19 cellular contexts compared by ENCODE assay signal in the genomic region with DNA sequence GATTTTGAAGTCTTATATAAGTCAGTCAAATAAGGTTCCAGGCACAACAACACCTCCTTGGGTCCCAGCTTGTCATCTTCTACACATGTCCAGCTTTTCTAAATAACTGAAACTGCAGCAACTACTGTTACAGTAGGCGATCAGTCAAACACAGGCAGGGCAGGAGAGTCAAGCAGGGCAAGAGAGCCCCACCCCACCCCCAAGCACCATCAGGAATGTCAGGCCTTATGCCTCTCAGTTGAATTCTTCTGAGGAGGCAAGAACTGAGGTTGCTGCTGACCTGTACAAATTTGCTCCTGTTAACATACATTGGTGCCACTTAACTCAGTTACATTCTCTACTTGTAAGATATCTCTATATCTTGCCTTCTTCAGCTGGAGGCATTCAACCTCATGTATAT.
DNase-seq lines count a peak whose midpoint lies in the region; ATAC-seq and TF ChIP-seq lines count a peak whose summit lies in the region.
"Had no signal": no experiment of that assay in that cellular context is flagged by ENCODE, and none has a peak within 500 bp of the region (broad histone marks: within the 10 kb centered on the region; RNA-seq: fewer than 3 reads in every experiment).

No MANE protein-coding gene starts in this region.

- no peak overlapping the region for H2BK120ac ChIP-seq in mesendoderm (ENCODE audit: low read depth, low read length)

- ATAC-seq in DND-41 (ENCODE audit: insufficient read depth, low read depth), result peak; percentile 35; the same call in 1 of the 3 replicates
- no peak for ATAC-seq in HG02938 (IDR thresholded peaks at IDR 0.05; ENCODE audit: unreplicated experiment)

- no peaks in the 10 kb centered on the region for H4K20me1 ChIP-seq in DND-41 (ENCODE audit: insufficient read depth, low read length)
- H4K20me1 ChIP-seq: BLaER1 treated with 17β-estradiol and CSF1 and Interleukin-3, amounts not matched to agents 10 nM and 100 nM had no signal

- no peak overlapping the region for H3K9ac ChIP-seq in DND-41 (ENCODE audit: low read depth, low read length)
- H3K9ac ChIP-seq in mesendoderm (ENCODE audit: low read length), result no peak overlapping the region
- H3K9ac ChIP-seq: BLaER1 treated with 17β-estradiol and CSF1 and Interleukin-3, amounts not matched to agents 10 nM and 100 nM had no signal

- no peaks in the 10 kb centered on the region for H3K79me1 ChIP-seq in mesendoderm (ENCODE audit: low read length)

- H3K27me3 ChIP-seq in DND-41 (ENCODE audit: insufficient read depth, low read length, poor library complexity) (no peaks in the 10 kb centered on the region), mesendoderm (ENCODE audit: insufficient read depth, low read length, poor library complexity) (no peaks in the 10 kb centered on the region)
- H3K27me3 ChIP-seq: BLaER1 treated with 17β-estradiol and CSF1 and Interleukin-3, amounts not matched to agents 10 nM and 100 nM; Peyer's patch had no signal

- H2BK5ac ChIP-seq in mesendoderm (ENCODE audit: low read length), result no peak overlapping the region

- H4K8ac ChIP-seq in mesendoderm (ENCODE audit: low read depth, low read length), result no peak overlapping the region

- H3K4me3 ChIP-seq in DND-41 (ENCODE audit: low read depth in 1 of 2, low read length in 2 of 2), result no peak overlapping the region
- H3K4me3 ChIP-seq in mesendoderm (ENCODE audit: low read length), result no peak overlapping the region
- H3K4me3 ChIP-seq: BLaER1 treated with 17β-estradiol and CSF1 and Interleukin-3, amounts not matched to agents 10 nM and 100 nM; Peyer's patch had no signal

- peak overlapping the region; percentile 49 for H2AFZ ChIP-seq in DND-41 (ENCODE audit: low read depth, low read length)

- no peak overlapping the region for H2BK15ac ChIP-seq in mesendoderm (replicated peaks; ENCODE audit: low read depth)

- H3K79me2 ChIP-seq in DND-41 (ENCODE audit: insufficient read depth, low read length) (no peaks in the 10 kb centered on the region), mesendoderm (ENCODE audit: control insufficient read depth, insufficient read depth, low read length) (no peaks in the 10 kb centered on the region)

- H3K4me2 ChIP-seq in DND-41 (ENCODE audit: insufficient read depth, low read length) (no peak overlapping the region), mesendoderm (ENCODE audit: low read length) (no peak overlapping the region)

- no peak overlapping the region for H3K56ac ChIP-seq in mesendoderm (ENCODE audit: low read length)

- no peak overlapping the region for H3K23ac ChIP-seq in mesendoderm (ENCODE audit: low read length)

- no peak overlapping the region for H2AK5ac ChIP-seq in mesendoderm (ENCODE audit: low read length)

- no peak overlapping the region for H3K4ac ChIP-seq in mesendoderm (ENCODE audit: low read depth, low read length)

- no peak for TF ChIP-seq CTCF in DND-41 (IDR thresholded peaks at IDR 0.05; ENCODE audit: borderline replicate concordance, extremely low read depth, low read length, poor library complexity, severe bottlenecking)

- WGBS in mesendoderm (ENCODE audit: extremely low coverage, insufficient coverage, low lambda C conversion rate), result no CpG with 5 or more reads among the region's 1 CpG

- H3K27ac ChIP-seq in DND-41 (ENCODE audit: low read length) (peak overlapping the region; percentile 6), mesendoderm (ENCODE audit: low read depth, low read length) (no peak overlapping the region)
- H3K27ac ChIP-seq: 22Rv1; BLaER1 treated with 17β-estradiol and CSF1 and Interleukin-3, amounts not matched to agents 10 nM and 100 nM; Peyer's patch had no signal

- H3K9me3 ChIP-seq in DND-41 (ENCODE audit: insufficient read depth, low read length, severe bottlenecking), result peaks cover 23% of the 10 kb centered on the region
- H3K9me3 ChIP-seq: Peyer's patch had no signal

- DNase-seq in DMS53 (lab: John Stamatoyannopoulos, UW) (peak; percentile 41), DMS53 treated with DMSO at 0.1 percent for 48 hours (lab: John Stamatoyannopoulos, UW; ENCODE audit: unreplicated experiment) (no peak), DND-41 (no peak), RPMI8226 (peak; percentile 55), mesendoderm (peak; percentile 18), SIG-M5 treated with dmso at 0.1 percent for 504 hours (lab: John Stamatoyannopoulos, UW; ENCODE audit: unreplicated experiment) (no peak)
- no peak for DNase-seq in stimulated activated CD4-positive, alpha-beta T cell treated with anti-CD3 and anti-CD28 coated beads, Interleukin-4, amount 100 ng/mL, for 24 hours
- DNase-seq: ACHN; CD4-positive, alpha-beta memory T cell; GF-D8; GOT3; Kasumi-1; NCI-H1417 treated with DMSO at 0.1 percent for 48 hours; NCI-H526 treated with DMSO at 0.1 percent for 48 hours; NK-92 treated with Interleukin-12 subunit alpha and Interleukin-12 subunit beta, amount 100 ng/mL, for 24 hours; Peyer's patch had no signal

- no peak overlapping the region for H3K18ac ChIP-seq in mesendoderm (ENCODE audit: low read length)

- no peak overlapping the region for H4K5ac ChIP-seq in mesendoderm (ENCODE audit: low read length)

- H3K36me3 ChIP-seq in DND-41 (ENCODE audit: insufficient read depth, low read length), result no peaks in the 10 kb centered on the region; the same call in 1 of the 2 replicates
- no peaks in the 10 kb centered on the region for H3K36me3 ChIP-seq in mesendoderm (ENCODE audit: control insufficient read depth, insufficient read depth, low read length)
- H3K36me3 ChIP-seq: BLaER1 treated with 17β-estradiol and CSF1 and Interleukin-3, amounts not matched to agents 10 nM and 100 nM; Peyer's patch had no signal

- H3K4me1 ChIP-seq in DND-41 (ENCODE audit: insufficient read depth, low read length) (peaks cover 19% of the 10 kb centered on the region), mesendoderm (ENCODE audit: control insufficient read depth, low read depth, low read length) (no peaks in the 10 kb centered on the region)
- H3K4me1 ChIP-seq: Peyer's patch had no signal

Comparison
In these comparisons a context has a peak if more than half of its experiments do, and no peak if none do; other contexts are left out.
1. DNase-seq: peak in DMS53 (single experiment), RPMI8226 (single experiment) and mesendoderm (single experiment); none in DMS53 treated with DMSO at 0.1 percent for 48 hours (single experiment), DND-41 (single experiment), SIG-M5 treated with dmso at 0.1 percent for 504 hours (single experiment) and stimulated activated CD4-positive, alpha-beta T cell treated with anti-CD3 and anti-CD28 coated beads, Interleukin-4, amount 100 ng/mL, for 24 hours (single experiment).